In the genomic region with DNA sequence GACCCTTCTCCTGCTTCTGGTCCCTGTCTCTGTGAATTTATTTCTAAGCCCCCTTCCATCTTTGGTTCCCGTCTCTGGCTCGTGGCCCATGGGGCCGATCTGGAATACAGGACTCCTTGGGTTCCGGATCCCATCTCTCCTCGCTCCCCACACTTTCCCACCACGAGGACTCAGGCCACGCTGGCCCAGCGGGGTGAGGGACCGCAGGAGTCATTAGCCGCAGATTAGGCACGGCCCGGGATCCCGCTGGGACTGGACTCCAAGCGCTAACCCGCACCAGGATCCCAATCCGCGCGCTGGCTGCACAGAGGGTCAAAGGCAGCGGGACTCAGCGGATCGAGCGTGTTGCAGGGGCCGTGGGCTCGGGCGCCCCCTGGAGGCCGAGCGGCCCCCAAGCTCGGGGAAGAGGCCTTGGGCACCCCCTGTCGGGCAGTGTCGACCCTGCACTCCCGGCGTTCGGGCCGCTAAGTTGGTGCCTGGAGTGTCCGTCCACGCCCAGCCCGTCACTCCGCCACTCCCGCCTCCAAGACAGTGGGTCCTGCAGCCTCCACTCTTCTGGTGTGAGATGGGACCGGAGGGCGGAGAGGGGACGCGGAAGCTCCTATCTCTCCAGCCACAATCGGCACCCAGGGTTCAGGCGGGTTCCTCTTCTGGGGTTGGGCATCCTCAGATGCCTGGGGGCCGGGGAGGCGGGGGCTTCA, we compare ENCODE assay signal across 1 cellular context.
A peak's percentile ranks its signal among the peaks of the same experiment; 100 is the strongest.
TF ChIP-seq lines count a peak whose summit lies in the region.

No MANE protein-coding gene starts in this region.

TF ChIP-seq in K562, 482 proteins besides CTCF, POLR2A, EP300 and RAD21 (continued from another document and continues in another):
- TF ChIP-seq MYNN (IDR thresholded peaks at IDR 0.05) (no peak), MYNN (CRISPR knock-in tag; IDR thresholded peaks at IDR 0.05) (no peak), KAT7 (CRISPR knock-in tag; IDR thresholded peaks at IDR 0.05; ENCODE audit: borderline replicate concordance) (peak; percentile 62; the same call in 1 of the 2 replicates), PCBP1 (IDR thresholded peaks at IDR 0.05; ENCODE audit: low read depth, low read length, poor library complexity, severe bottlenecking) (peak; percentile 46), TBL1XR1 (IDR thresholded peaks at IDR 0.05; ENCODE audit: low read length in 2 of 2) (0 out of 4 replicates have a peak, but pooled peaks of 1 of the 2 experiments have one; percentile 62), NBN (IDR thresholded peaks at IDR 0.05; ENCODE audit: low read depth) (peak; percentile 38; the same call in 1 of the 2 replicates), BHLHE40 (IDR thresholded peaks at IDR 0.05; ENCODE audit: low read length) (peak; percentile 33; the same call in 1 of the 2 replicates), ZNF12 (CRISPR knock-in tag; IDR thresholded peaks at IDR 0.05) (peak; percentile 56; the same call in 1 of the 2 replicates), ZNF143 (CRISPR knock-in tag; IDR thresholded peaks at IDR 0.05) (peak; percentile 36; the same call in 1 of the 2 replicates), RNF2 (IDR thresholded peaks at IDR 0.05) (peak; percentile 39; the same call in 1 of the 2 replicates), ZNF197 (CRISPR knock-in tag; IDR thresholded peaks at IDR 0.05; ENCODE audit: low read depth) (no peak), RB1 (IDR thresholded peaks at IDR 0.05; ENCODE audit: low read depth) (peak; percentile 97), CREB1 (IDR thresholded peaks at IDR 0.05) (no peak; the same call in none of the 2 replicates), CREB1 (CRISPR knock-in tag; IDR thresholded peaks at IDR 0.05) (peak; percentile 82), ZNF263 (CRISPR knock-in tag; IDR thresholded peaks at IDR 0.05; ENCODE audit: borderline replicate concordance) (peak; percentile 58; the same call in 1 of the 2 replicates), CTCFL (IDR thresholded peaks at IDR 0.05; ENCODE audit: borderline replicate concordance, insufficient read depth, low read depth, low read length, poor library complexity, severe bottlenecking) (peak; percentile 89), DMBX1 (CRISPR knock-in tag; IDR thresholded peaks at IDR 0.05; ENCODE audit: borderline replicate concordance) (no peak), JUND (IDR thresholded peaks at IDR 0.05; ENCODE audit: borderline replicate concordance, low read depth, low read length) (peak; percentile 62), JUND (tag; IDR thresholded peaks at IDR 0.05; ENCODE audit: borderline replicate concordance, low read depth, low read length) (no peak; the same call in 2 of the 3 replicates), HBP1 (CRISPR knock-in tag; IDR thresholded peaks at IDR 0.05) (0 out of 2 replicates have a peak, but pooled peaks have one; percentile 16), ZKSCAN1 (IDR thresholded peaks at IDR 0.05; ENCODE audit: low read depth, low read length) (0 out of 2 replicates have a peak, but pooled peaks have one; percentile 62), POLR2H (tag; IDR thresholded peaks at IDR 0.05; ENCODE audit: low read depth) (0 out of 2 replicates have a peak, but pooled peaks have one; percentile 20), FOXA3 (CRISPR knock-in tag; conservative IDR thresholded peaks at IDR 0.05 in 1 of 2, IDR thresholded peaks at IDR 0.05 in 1 of 2) (peak in 1 of 2 experiments; percentile 71; a peak in 2 of 4 replicates), MXD1 (CRISPR knock-in tag; IDR thresholded peaks at IDR 0.05; ENCODE audit: borderline replicate concordance, poor library complexity, severe bottlenecking) (no peak), RFX1 (IDR thresholded peaks at IDR 0.05) (no peak), PRPF4 (IDR thresholded peaks at IDR 0.05; ENCODE audit: insufficient read depth, low read depth, low read length, poor library complexity, severe bottlenecking) (no peak), HNRNPL (IDR thresholded peaks at IDR 0.05; ENCODE audit: low read depth, low read length) (0 out of 2 replicates have a peak, but pooled peaks have one; percentile 34), FOXM1 (IDR thresholded peaks at IDR 0.05; ENCODE audit: low read depth) (no peak), FOXM1 (CRISPR knock-in tag; IDR thresholded peaks at IDR 0.05; ENCODE audit: low read depth) (0 out of 2 replicates have a peak, but pooled peaks have one; percentile 52), ZFP1 (CRISPR knock-in tag; IDR thresholded peaks at IDR 0.05) (no peak), SIN3B (IDR thresholded peaks at IDR 0.05; ENCODE audit: low read depth) (peak; percentile 20; the same call in 1 of the 2 replicates), RBFOX2 (IDR thresholded peaks at IDR 0.05; ENCODE audit: low read depth, low read length) (peak; percentile 76), JUN (IDR thresholded peaks at IDR 0.05; ENCODE audit: borderline replicate concordance, low read depth, low read length) (peak; percentile 65), JUN (CRISPR knock-in tag; IDR thresholded peaks at IDR 0.05; ENCODE audit: borderline replicate concordance) (0 out of 2 replicates have a peak, but pooled peaks have one; percentile 63), GTF2B (IDR thresholded peaks at IDR 0.05; ENCODE audit: extremely low read depth, insufficient read length) (no peak), SRSF9 (IDR thresholded peaks at IDR 0.05; ENCODE audit: borderline replicate concordance, low read depth, low read length) (no peak), POU5F1 (IDR thresholded peaks at IDR 0.05; ENCODE audit: borderline replicate concordance, low read depth, low read length, partially characterized antibody) (no peak), ZBTB33 (CRISPR knock-in tag; IDR thresholded peaks at IDR 0.05) (peak; percentile 66; the same call in 1 of the 2 replicates), RBM34 (IDR thresholded peaks at IDR 0.05; ENCODE audit: borderline replicate concordance, insufficient read depth, low read length) (no peak), PHF8 (IDR thresholded peaks at IDR 0.05; ENCODE audit: borderline replicate concordance, low read length) (peak; percentile 28; the same call in 1 of the 2 replicates), TCF3 (CRISPR knock-in tag; IDR thresholded peaks at IDR 0.05) (0 out of 2 replicates have a peak, but pooled peaks have one; percentile 16), ZFP30 (CRISPR knock-in tag; IDR thresholded peaks at IDR 0.05; ENCODE audit: borderline replicate concordance) (no peak), ATF3 (IDR thresholded peaks at IDR 0.05) (no peak), ATF3 (CRISPR knock-in tag; conservative IDR thresholded peaks at IDR 0.05) (0 out of 2 replicates have a peak, but pooled peaks have one; percentile 7), RBM22 (IDR thresholded peaks at IDR 0.05; ENCODE audit: low read depth, low read length, poor library complexity, severe bottlenecking) (peak; percentile 62), CBX1 (IDR thresholded peaks at IDR 0.05; ENCODE audit: low read depth) (0 out of 2 replicates have a peak, but pooled peaks have one; percentile 79), ZNF384 (IDR thresholded peaks at IDR 0.05; ENCODE audit: low read depth, low read length) (peak; percentile 24; the same call in 1 of the 2 replicates)
- TF ChIP-seq, protein P1, sequence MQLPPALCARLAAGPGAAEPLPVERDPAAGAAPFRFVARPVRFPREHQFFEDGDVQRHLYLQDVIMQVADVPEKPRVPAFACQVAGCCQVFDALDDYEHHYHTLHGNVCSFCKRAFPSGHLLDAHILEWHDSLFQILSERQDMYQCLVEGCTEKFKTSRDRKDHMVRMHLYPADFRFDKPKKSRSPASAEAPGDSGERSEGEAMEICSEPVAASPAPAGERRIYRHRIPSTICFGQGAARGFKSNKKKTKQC (CRISPR knock-in tag; IDR thresholded peaks at IDR 0.05), result peak; percentile 65; the same call in 1 of the 2 replicates
- TF ChIP-seq, protein P2, sequence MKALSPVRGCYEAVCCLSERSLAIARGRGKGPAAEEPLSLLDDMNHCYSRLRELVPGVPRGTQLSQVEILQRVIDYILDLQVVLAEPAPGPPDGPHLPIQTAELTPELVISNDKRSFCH (CRISPR knock-in tag; IDR thresholded peaks at IDR 0.05), result no peak
- TF ChIP-seq, protein P2 (tag; IDR thresholded peaks at IDR 0.05), result 0 out of 2 replicates have a peak, but pooled peaks have one; percentile 14
- TF ChIP-seq, protein P3, sequence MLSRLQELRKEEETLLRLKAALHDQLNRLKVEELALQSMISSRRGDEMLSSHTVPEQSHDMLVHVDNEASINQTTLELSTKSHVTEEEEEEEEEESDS (CRISPR knock-in tag; IDR thresholded peaks at IDR 0.05), result no peak
- TF ChIP-seq, protein P4, sequence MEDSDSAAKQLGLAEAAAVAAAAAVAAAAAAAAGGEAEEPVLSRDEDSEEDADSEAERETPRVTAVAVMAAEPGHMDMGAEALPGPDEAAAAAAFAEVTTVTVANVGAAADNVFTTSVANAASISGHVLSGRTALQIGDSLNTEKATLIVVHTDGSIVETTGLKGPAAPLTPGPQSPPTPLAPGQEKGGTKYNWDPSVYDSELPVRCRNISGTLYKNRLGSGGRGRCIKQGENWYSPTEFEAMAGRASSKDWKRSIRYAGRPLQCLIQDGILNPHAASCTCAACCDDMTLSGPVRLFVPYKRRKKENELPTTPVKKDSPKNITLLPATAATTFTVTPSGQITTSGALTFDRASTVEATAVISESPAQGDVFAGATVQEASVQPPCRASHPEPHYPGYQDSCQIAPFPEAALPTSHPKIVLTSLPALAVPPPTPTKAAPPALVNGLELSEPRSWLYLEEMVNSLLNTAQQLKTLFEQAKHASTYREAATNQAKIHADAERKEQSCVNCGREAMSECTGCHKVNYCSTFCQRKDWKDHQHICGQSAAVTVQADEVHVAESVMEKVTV (CRISPR knock-in tag; IDR thresholded peaks at IDR 0.05), result peak; percentile 89
- TF ChIP-seq, protein P5, sequence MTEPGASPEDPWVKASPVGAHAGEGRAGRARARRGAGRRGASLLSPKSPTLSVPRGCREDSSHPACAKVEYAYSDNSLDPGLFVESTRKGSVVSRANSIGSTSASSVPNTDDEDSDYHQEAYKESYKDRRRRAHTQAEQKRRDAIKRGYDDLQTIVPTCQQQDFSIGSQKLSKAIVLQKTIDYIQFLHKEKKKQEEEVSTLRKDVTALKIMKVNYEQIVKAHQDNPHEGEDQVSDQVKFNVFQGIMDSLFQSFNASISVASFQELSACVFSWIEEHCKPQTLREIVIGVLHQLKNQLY (CRISPR knock-in tag; conservative IDR thresholded peaks at IDR 0.05), result no peak
